In the genomic region with DNA sequence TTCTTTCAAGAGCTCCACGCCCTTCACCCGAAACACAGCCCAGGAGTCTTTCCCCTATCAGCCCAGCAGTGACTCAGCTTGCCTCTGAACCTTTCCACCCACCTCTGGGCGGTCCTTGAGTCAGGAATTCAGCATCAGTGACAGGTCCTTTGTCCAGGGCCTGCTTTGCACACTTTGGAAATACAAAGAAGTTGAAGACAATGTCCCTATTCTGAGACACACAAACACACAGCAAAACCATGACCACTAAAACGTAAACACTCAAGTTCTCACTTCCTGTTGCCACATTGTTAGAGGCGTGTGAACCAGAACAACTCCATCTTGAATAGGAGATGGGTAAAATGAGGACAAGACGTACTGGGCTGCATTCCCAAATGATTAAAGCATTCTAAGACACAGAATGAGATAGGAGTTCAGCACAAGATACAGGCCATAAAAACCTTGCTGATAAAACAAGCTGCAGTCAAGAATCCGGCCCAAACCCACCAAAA, we compare ENCODE assay signal across 13 cellular contexts. TPM values are rescaled to one million over a fixed set of nuclear protein-coding genes. Genes with fewer than 3 reads are reported as not detected.
DNase-seq lines count a peak whose midpoint lies in the region; TF ChIP-seq lines count a peak whose summit lies in the region.
"Had no signal": no experiment of that assay in that cellular context is flagged by ENCODE, and none has a peak within 500 bp of the region (broad histone marks: within the 10 kb centered on the region; RNA-seq: fewer than 3 reads in every experiment).

No MANE protein-coding gene starts in this region.

- H3K4me1 ChIP-seq in OCI-LY7 (ENCODE audit: insufficient read depth, low read length, poor library complexity, severe bottlenecking) (peaks cover 23% of the 10 kb centered on the region), esophagus (ENCODE audit: control insufficient read depth in 2 of 2, insufficient read depth in 2 of 2, low read length in 1 of 2) (no peaks in the 10 kb centered on the region), mesendoderm (ENCODE audit: control insufficient read depth, low read depth, low read length) (no peaks in the 10 kb centered on the region)

- no peaks in the 10 kb centered on the region for H4K20me1 ChIP-seq in OCI-LY7 (ENCODE audit: insufficient read depth, low read length)

- no peak overlapping the region for H2BK120ac ChIP-seq in mesendoderm (ENCODE audit: low read depth, low read length)

- POLR2A ChIA-PET in OCI-LY7 (lab: Charles Lee), result interaction anchor here (0.6 kb wide), 1 partner anchor 496 kb away, joined by 3 read pairs; no protein-coding TSS in a partner anchor

- H3K4ac ChIP-seq in mesendoderm (ENCODE audit: low read depth, low read length), result no peak overlapping the region

- H3K23ac ChIP-seq in mesendoderm (ENCODE audit: low read length), result no peak overlapping the region

- DNase-seq in DMS153 (lab: John Stamatoyannopoulos, UW) (peak; percentile 26), DMS153 treated with DMSO at 0.1 percent for 48 hours (lab: John Stamatoyannopoulos, UW; ENCODE audit: unreplicated experiment) (no peak), OCI-LY7 (ENCODE audit: low spot score) (no peak), progenitor cell of endocrine pancreas (ENCODE audit: low spot score, unreplicated experiment) (no peak), mesendoderm (no peak), anterior cingulate cortex (lab: John Stamatoyannopoulos, UW) (no peak), middle frontal gyrus (ENCODE audit: extremely low spot score, low spot score) (no peak)
- DNase-seq: hypothalamus; naive thymus-derived CD8-positive, alpha-beta T cell; NCI-H526 treated with DMSO at 0.1 percent for 48 hours; substantia nigra had no signal

- H3K4me3 ChIP-seq in OCI-LY7 (ENCODE audit: low read depth, low read length, poor library complexity, severe bottlenecking) (no peak overlapping the region), esophagus (ENCODE audit: low read depth in 1 of 2, low read length in 2 of 2) (no peak overlapping the region), mesendoderm (ENCODE audit: low read length) (no peak overlapping the region)

- no peak for TF ChIP-seq CTCF in OCI-LY7 (conservative IDR thresholded peaks at IDR 0.05; ENCODE audit: low read length)
- TF ChIP-seq CTCF in progenitor cell of endocrine pancreas (IDR thresholded peaks at IDR 0.05; ENCODE audit: unreplicated experiment), result no peak

- WGBS in esophagus, 2 donors, result 57 to 61% methylated on average over 7 of the region's 7 CpGs
- no CpG with 5 or more reads among the region's 7 CpGs for WGBS in mesendoderm (ENCODE audit: extremely low coverage, insufficient coverage, low lambda C conversion rate)

- H3K79me2 ChIP-seq in OCI-LY7 (ENCODE audit: insufficient read depth, low read depth, low read length) (no peaks in the 10 kb centered on the region), mesendoderm (ENCODE audit: control insufficient read depth, insufficient read depth, low read length) (no peaks in the 10 kb centered on the region)

- H2BK5ac ChIP-seq in mesendoderm (ENCODE audit: low read length), result no peak overlapping the region

- H3K36me3 Mint-ChIP-seq in progenitor cell of endocrine pancreas (ENCODE audit: insufficient read depth), result no peaks in the 10 kb centered on the region
- H3K36me3 Mint-ChIP-seq: naive thymus-derived CD8-positive, alpha-beta T cell had no signal

- no peaks in the 10 kb centered on the region for H3K9me3 ChIP-seq in OCI-LY7 (ENCODE audit: low read length)
- H3K9me3 ChIP-seq in esophagus (ENCODE audit: control insufficient read depth in 2 of 2, insufficient read depth in 1 of 2, low read depth in 1 of 2, low read length in 1 of 2), result no peaks in the 10 kb centered on the region

- no peak overlapping the region for H3K18ac ChIP-seq in mesendoderm (ENCODE audit: low read length)

- no peak overlapping the region for H3K9ac ChIP-seq in mesendoderm (ENCODE audit: low read length)

- no peak overlapping the region for H4K5ac ChIP-seq in mesendoderm (ENCODE audit: low read length)

- no TSS peak for BruUV-seq in OCI-LY7 (replicated peaks; lab: Mats Ljungman, UMichigan)

- no peaks in the 10 kb centered on the region for H3K9me2 ChIP-seq in OCI-LY7 (ENCODE audit: insufficient read depth, low read length)

- no peaks in the 10 kb centered on the region for H3K27me3 ChIP-seq in esophagus (ENCODE audit: control insufficient read depth in 1 of 2, insufficient read depth in 2 of 2, low read length in 2 of 2)
- H3K27me3 ChIP-seq in mesendoderm (ENCODE audit: insufficient read depth, low read length, poor library complexity), result no peaks in the 10 kb centered on the region

- CTCF ChIA-PET in OCI-LY7 (lab: Charles Lee; ENCODE audit: unreplicated experiment), result no interaction called here

- peaks cover 11% of the 10 kb centered on the region for H3K4me1 Mint-ChIP-seq in progenitor cell of endocrine pancreas (ENCODE audit: low read depth)

- no peaks in the 10 kb centered on the region for H3K9me3 Mint-ChIP-seq in progenitor cell of endocrine pancreas (ENCODE audit: low read depth)

- H4K8ac ChIP-seq in mesendoderm (ENCODE audit: low read depth, low read length), result no peak overlapping the region

- intact Hi-C loops in OCI-LY7 (cut with micrococcal nuclease; ENCODE audit: unreplicated experiment), result no loop called here

- peak overlapping the region; percentile 88 for H3K27ac Mint-ChIP-seq in progenitor cell of endocrine pancreas

- H3K27me3 Mint-ChIP-seq in progenitor cell of endocrine pancreas, result no peaks in the 10 kb centered on the region
- H3K27me3 Mint-ChIP-seq: naive thymus-derived CD8-positive, alpha-beta T cell had no signal

- H2BK15ac ChIP-seq in mesendoderm (replicated peaks; ENCODE audit: low read depth), result no peak overlapping the region

- no peak overlapping the region for H3K4me3 Mint-ChIP-seq in progenitor cell of endocrine pancreas (ENCODE audit: low read depth)
- H3K4me3 Mint-ChIP-seq: naive thymus-derived CD8-positive, alpha-beta T cell had no signal

- no peak overlapping the region for H3K56ac ChIP-seq in mesendoderm (ENCODE audit: low read length)

- H3K4me2 ChIP-seq in OCI-LY7 (ENCODE audit: low read length) (no peak overlapping the region), mesendoderm (ENCODE audit: low read length) (no peak overlapping the region)

- no peaks in the 10 kb centered on the region for H3K79me1 ChIP-seq in mesendoderm (ENCODE audit: low read length)

- H3K36me3 ChIP-seq in OCI-LY7 (ENCODE audit: insufficient read depth, low read length) (no peaks in the 10 kb centered on the region), esophagus (ENCODE audit: control insufficient read depth in 2 of 2, insufficient read depth in 2 of 2, low read length in 1 of 2) (no peaks in the 10 kb centered on the region), mesendoderm (ENCODE audit: control insufficient read depth, insufficient read depth, low read length) (no peaks in the 10 kb centered on the region)

- peak overlapping the region; percentile 34; the same call in 1 of the 2 replicates for H2AFZ ChIP-seq in OCI-LY7 (ENCODE audit: low read length)

- no peak overlapping the region for H2AK5ac ChIP-seq in mesendoderm (ENCODE audit: low read length)

- H3K27ac ChIP-seq in OCI-LY7 (ENCODE audit: low read depth, low read length, poor library complexity, severe bottlenecking), result no peak overlapping the region
- peak overlapping the region; percentile 69 to 83 for H3K27ac ChIP-seq in esophagus (ENCODE audit: low read depth in 2 of 2, low read length in 1 of 2)
- H3K27ac ChIP-seq in mesendoderm (ENCODE audit: low read depth, low read length), result no peak overlapping the region
- H3K27ac ChIP-seq: 22Rv1 had no signal

RNA-seq across cellular contexts. Expression of gene ATP12A, which starts 49.3 kb away (rescaled TPM):
- total RNA-seq in OCI-LY7 (2014; rRNA removed; shearing (Covaris generic)), result not detected in 2 replicates
- total RNA-seq in OCI-LY7 (2022), result not detected in 2 replicates
- polyA plus RNA-seq in esophagus, result 1 to 10 TPM in 1 of 2 donors, under 1 TPM in 1; 0.81 to 1.8 TPM
- total RNA-seq in progenitor cell of endocrine pancreas, result 1.9 TPM in 2 replicates
- polyA plus RNA-seq in mesendoderm (2013, experiment 1 of 2), result 6.7 TPM
- polyA plus RNA-seq in mesendoderm (2013, experiment 2 of 2), result 5.8 TPM
- total RNA-seq: naive thymus-derived CD8-positive, alpha-beta T cell had no signal
- polyA plus RNA-seq: naive thymus-derived CD8-positive, alpha-beta T cell had no signal

Comparison
In these comparisons a context has a peak if more than half of its experiments do, and no peak if none do; other contexts are left out.
1. H3K27ac ChIP-seq: peak in esophagus (2 of 2); none in OCI-LY7 (single experiment) and mesendoderm (single experiment).